Comparison of ENCODE assay signal across 8 cellular contexts in the genomic region with DNA sequence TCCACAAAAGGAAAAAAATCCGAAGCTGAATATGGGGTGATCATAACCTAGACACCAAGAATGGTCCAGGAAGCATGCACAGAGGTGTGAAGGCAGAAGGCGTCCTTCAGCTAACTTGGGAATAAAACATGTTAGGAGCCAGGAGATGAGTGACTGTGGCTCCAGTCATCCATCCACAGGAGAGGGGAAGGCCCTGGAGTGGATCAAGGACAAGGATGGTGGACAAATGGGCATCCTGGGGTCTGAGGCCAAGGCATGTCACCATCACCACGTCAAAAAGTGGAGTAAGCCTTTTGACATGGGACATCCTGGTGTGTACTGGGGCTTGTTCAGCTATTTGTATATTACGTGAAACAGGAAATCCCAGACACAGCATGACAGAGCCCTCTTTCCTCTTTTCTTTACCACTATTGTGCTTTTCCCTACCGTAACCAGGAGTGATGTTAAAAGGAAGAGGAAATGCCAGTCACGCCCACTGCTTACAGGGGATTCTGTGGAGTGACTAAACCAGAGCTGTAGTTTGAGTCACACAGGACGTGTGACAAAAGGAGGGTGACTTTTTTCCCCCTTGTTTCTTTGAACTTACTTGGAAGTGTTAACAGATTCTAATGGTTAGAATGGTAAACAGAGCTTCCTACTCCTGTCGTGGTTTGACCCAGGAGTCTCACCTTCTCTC. TPM values are rescaled to one million over a fixed set of nuclear protein-coding genes. Genes with fewer than 3 reads are reported as not detected.
DNase-seq lines count a peak whose midpoint lies in the region; ATAC-seq lines count a peak whose summit lies in the region.

No MANE protein-coding gene starts in this region.

- ATAC-seq in GM21619 (IDR thresholded peaks at IDR 0.05; ENCODE audit: unreplicated experiment): peak; percentile 67
- peak; percentile 81 to 97 for ATAC-seq in right cardiac atrium

- H3K27me3 ChIP-seq in HUES6 (ENCODE audit: control insufficient read depth, insufficient read depth, low read length) (no peaks in the 10 kb centered on the region), right cardiac atrium (ENCODE audit: control insufficient read depth, insufficient read depth) (no peaks in the 10 kb centered on the region)

- WGBS in right cardiac atrium: 43% methylated on average over 8 of the region's 8 CpGs

- no peaks in the 10 kb centered on the region for H3K9me3 ChIP-seq in HUES6 (ENCODE audit: control insufficient read depth, insufficient read depth, low read depth, low read length)
- no peaks in the 10 kb centered on the region for H3K9me3 ChIP-seq in right cardiac atrium (ENCODE audit: control insufficient read depth, low read length)

- intact Hi-C loops in right cardiac atrium (cut with DNase I): no loop called here

- no peak overlapping the region for H3K4me3 ChIP-seq in HUES6 (ENCODE audit: low read depth, low read length)
- H3K4me3 ChIP-seq in right cardiac atrium (ENCODE audit: low read length): no peak overlapping the region

- DNase-seq in Daoy (ENCODE audit: low read depth) (peak; percentile 82), right cardiac atrium (no peak), NCI-H1694 (lab: John Stamatoyannopoulos, UW) (no peak), NCI-H524 treated with DMSO at 0.1 percent for 48 hours (lab: John Stamatoyannopoulos, UW) (no peak)
- peak; percentile 47 to 57 for DNase-seq in activated T-cell treated with anti-CD3 and anti-CD28 coated beads, Interleukin-2, amount 50 U/mL, for 48 hours
- peak; percentile 65 for DNase-seq in stimulated activated CD8-positive, alpha-beta memory T cell treated with anti-CD3 and anti-CD28 coated beads, Interleukin-4, amount 100 ng/mL, for 48 hours

- H3K36me3 ChIP-seq in HUES6 (ENCODE audit: control insufficient read depth, insufficient read depth, low read length): no peaks in the 10 kb centered on the region

- H3K9ac ChIP-seq in HUES6 (ENCODE audit: low read length): no peak overlapping the region

- H3K27ac ChIP-seq in HUES6 (ENCODE audit: low read depth, low read length) (peak overlapping the region; percentile 3; the same call in 1 of the 2 replicates), right cardiac atrium (ENCODE audit: low read length) (peak overlapping the region; percentile 75)

- peaks cover 9% of the 10 kb centered on the region; the same call in 1 of the 2 replicates for H3K4me1 ChIP-seq in HUES6 (ENCODE audit: control insufficient read depth, insufficient read depth, low read length)
- peaks cover 4% of the 10 kb centered on the region for H3K4me1 ChIP-seq in right cardiac atrium (ENCODE audit: control insufficient read depth, insufficient read depth, low read length)

RNA-seq across cellular contexts. Expression of a gene that starts 15.4 kb away (rescaled TPM):
- total RNA-seq in Daoy (2014; rRNA removed; shearing (Covaris generic)): 16.1 and 18.3 TPM in 2 replicates
- total RNA-seq in right cardiac atrium: 10 to 100 TPM in 1 of 4 donors, 1 to 10 TPM in 3; 6.9 to 10.2 (median 8.0) TPM
- 7.2 TPM for polyA plus RNA-seq in right cardiac atrium

RNA-seq across cellular contexts. Expression of a gene that starts 57.4 kb away (rescaled TPM):
- total RNA-seq in Daoy (2014; rRNA removed; shearing (Covaris generic)): 24.8 and 26.3 TPM in 2 replicates
- total RNA-seq in right cardiac atrium: 10 to 100 TPM; 17.8 to 27.2 (median 18.5) TPM
- 18.2 TPM for polyA plus RNA-seq in right cardiac atrium

RNA-seq across cellular contexts. Expression of a gene that starts 57.7 kb away (rescaled TPM):
- total RNA-seq in Daoy (2014; rRNA removed; shearing (Covaris generic)): 15.7 and 42.4 TPM in 2 replicates
- 10 to 100 TPM; 17.6 to 22.5 (median 21.1) TPM for total RNA-seq in right cardiac atrium
- 9.1 TPM for polyA plus RNA-seq in right cardiac atrium

Comparison
In these comparisons a context has a peak if more than half of its experiments do, and no peak if none do; other contexts are left out.
1. DNase-seq: peak in Daoy (single experiment), activated T-cell treated with anti-CD3 and anti-CD28 coated beads, Interleukin-2, amount 50 U/mL, for 48 hours (2 of 2) and stimulated activated CD8-positive, alpha-beta memory T cell treated with anti-CD3 and anti-CD28 coated beads, Interleukin-4, amount 100 ng/mL, for 48 hours (single experiment); none in right cardiac atrium (0 of 3), NCI-H1694 (single experiment) and NCI-H524 treated with DMSO at 0.1 percent for 48 hours (single experiment).